ENCODE assay signal across 14 cellular contexts in genomic region chr2:147288131-147288530, GRCh38.
DNase-seq lines count a peak whose midpoint lies in the region; ATAC-seq and TF ChIP-seq lines count a peak whose summit lies in the region.
"Had no signal": no experiment of that assay in that cellular context is flagged by ENCODE, and none has a peak within 500 bp of the region (broad histone marks: within the 10 kb centered on the region; RNA-seq: fewer than 3 reads in every experiment).

No MANE protein-coding gene starts in this region.

- CTCF ChIA-PET in activated CD4-positive, alpha-beta memory T cell treated with anti-CD3 and anti-CD28 coated beads, Interleukin-2, amount 10 ng/mL, durations not matched to agents 7 days and 5 days (lab: Charles Lee): interaction anchor here (1.4 to 2.3 kb wide), 2 partner anchors 10 to 44 kb away, joined by 7 to 26 read pairs; no protein-coding TSS in a partner anchor

- H3K9me3 Mint-ChIP-seq in activated CD4-positive, alpha-beta memory T cell treated with anti-CD3 and anti-CD28 coated beads, Interleukin-2, amount 10 ng/mL, durations not matched to agents 7 days and 5 days: peaks cover 41% of the 10 kb centered on the region
- H3K9me3 Mint-ChIP-seq in naive thymus-derived CD8-positive, alpha-beta T cell: no peaks in the 10 kb centered on the region
- H3K9me3 Mint-ChIP-seq in chondrocyte (ENCODE audit: low read depth): peaks cover 3% of the 10 kb centered on the region

- DNase-seq in activated gamma-delta T cell treated with Interleukin-2 at 50 U/mL for 16 hours: peak; percentile 5
- no peak for DNase-seq in activated gamma-delta T cell (lab: John Stamatoyannopoulos, UW)
- DNase-seq in activated CD4-positive, alpha-beta memory T cell treated with anti-CD3 and anti-CD28 coated beads, Interleukin-2, amount 10 ng/mL, durations not matched to agents 7 days and 5 days: peak; percentile 57
- no peak for DNase-seq in naive thymus-derived CD8-positive, alpha-beta T cell
- DNase-seq in chondrocyte (ENCODE audit: low spot score): no peak
- no peak for DNase-seq in kidney glomerular epithelial cell (lab: John Stamatoyannopoulos, UW)
- DNase-seq: ACHN, GM23248, NCI-H2171 treated with DMSO at 0.1 percent for 48 hours, OCI-M1, spleen had no signal

- no peaks in the 10 kb centered on the region for H3K27me3 Mint-ChIP-seq in activated CD4-positive, alpha-beta memory T cell treated with anti-CD3 and anti-CD28 coated beads, Interleukin-2, amount 10 ng/mL, durations not matched to agents 7 days and 5 days
- peaks cover 0 to 6% (median 0%) of the 10 kb centered on the region in 5 donors for H3K27me3 Mint-ChIP-seq in naive thymus-derived CD8-positive, alpha-beta T cell
- peaks cover 3% of the 10 kb centered on the region for H3K27me3 Mint-ChIP-seq in chondrocyte (ENCODE audit: low read depth)

- ATAC-seq in HG02884 (IDR thresholded peaks at IDR 0.05; ENCODE audit: unreplicated experiment): peak; percentile 67
- peak; percentile 38 to 46 for ATAC-seq in naive thymus-derived CD8-positive, alpha-beta T cell
- ATAC-seq in HG03097 (IDR thresholded peaks at IDR 0.05; ENCODE audit: low FRiP score, unreplicated experiment): no peak

- POLR2A ChIA-PET in activated CD4-positive, alpha-beta memory T cell treated with anti-CD3 and anti-CD28 coated beads, Interleukin-2, amount 10 ng/mL, durations not matched to agents 7 days and 5 days (lab: Charles Lee): interaction anchor here (1.2 to 2.7 kb wide), 4 partner anchors 10 to 556 kb away, joined by 3 to 25 read pairs (median 10); partner anchors contain the start of gene ACVR2A
- POLR2A ChIA-PET in naive thymus-derived CD8-positive, alpha-beta T cell (lab: Charles Lee): no interaction called here

- TF ChIP-seq CTCF in chondrocyte (IDR thresholded peaks at IDR 0.05): no peak

- H3K27ac Mint-ChIP-seq in activated CD4-positive, alpha-beta memory T cell treated with anti-CD3 and anti-CD28 coated beads, Interleukin-2, amount 10 ng/mL, durations not matched to agents 7 days and 5 days: peak overlapping the region; percentile 87
- peak overlapping the region in 2 of 10 donors; percentile 1 to 81 for H3K27ac Mint-ChIP-seq in naive thymus-derived CD8-positive, alpha-beta T cell
- H3K27ac Mint-ChIP-seq in chondrocyte (ENCODE audit: unreplicated experiment): no peak overlapping the region
- H3K27ac Mint-ChIP-seq: mesothelial cell of epicardium had no signal

- peaks cover 65% of the 10 kb centered on the region for H3K36me3 Mint-ChIP-seq in activated CD4-positive, alpha-beta memory T cell treated with anti-CD3 and anti-CD28 coated beads, Interleukin-2, amount 10 ng/mL, durations not matched to agents 7 days and 5 days (ENCODE audit: low read depth)
- H3K36me3 Mint-ChIP-seq in naive thymus-derived CD8-positive, alpha-beta T cell: no peaks in the 10 kb centered on the region
- no peaks in the 10 kb centered on the region for H3K36me3 Mint-ChIP-seq in chondrocyte (ENCODE audit: low read depth)
- H3K36me3 Mint-ChIP-seq: mesothelial cell of epicardium had no signal

- peaks cover 56% of the 10 kb centered on the region for H3K4me1 Mint-ChIP-seq in activated CD4-positive, alpha-beta memory T cell treated with anti-CD3 and anti-CD28 coated beads, Interleukin-2, amount 10 ng/mL, durations not matched to agents 7 days and 5 days
- H3K4me1 Mint-ChIP-seq in naive thymus-derived CD8-positive, alpha-beta T cell: peaks cover 0 to 8% (median under 1%) of the 10 kb centered on the region in 4 donors
- H3K4me1 Mint-ChIP-seq in chondrocyte (ENCODE audit: low read depth): no peaks in the 10 kb centered on the region
- H3K4me1 Mint-ChIP-seq: mesothelial cell of epicardium had no signal

- peak overlapping the region; percentile 1 for H3K4me3 Mint-ChIP-seq in activated CD4-positive, alpha-beta memory T cell treated with anti-CD3 and anti-CD28 coated beads, Interleukin-2, amount 10 ng/mL, durations not matched to agents 7 days and 5 days
- H3K4me3 Mint-ChIP-seq in naive thymus-derived CD8-positive, alpha-beta T cell: no peak overlapping the region
- H3K4me3 Mint-ChIP-seq in chondrocyte (ENCODE audit: unreplicated experiment): no peak overlapping the region
- H3K4me3 Mint-ChIP-seq: mesothelial cell of epicardium had no signal

Comparison
In these comparisons a context has a peak if more than half of its experiments do, and no peak if none do; other contexts are left out.
1. DNase-seq: peak in activated gamma-delta T cell treated with Interleukin-2 at 50 U/mL for 16 hours (single experiment) and activated CD4-positive, alpha-beta memory T cell treated with anti-CD3 and anti-CD28 coated beads, Interleukin-2, amount 10 ng/mL, durations not matched to agents 7 days and 5 days (single experiment); none in activated gamma-delta T cell (single experiment), naive thymus-derived CD8-positive, alpha-beta T cell (0 of 10), chondrocyte (single experiment) and kidney glomerular epithelial cell (single experiment).